In genomic region chr19:21519488-21519887, GRCh38 we compare ENCODE assay signal across 1 cellular context.
TF ChIP-seq lines count a peak whose summit lies in the region.

No MANE protein-coding gene starts in this region.

TF ChIP-seq in HEK293, 187 proteins besides CTCF, POLR2A, EP300 and RAD21 (continued from another document):
- TF ChIP-seq ZNF518A (tag by site-specific recombination; conservative IDR thresholded peaks at IDR 0.05; ENCODE audit: low read depth) (no peak), ZNF354C (tag by site-specific recombination; IDR thresholded peaks at IDR 0.05; ENCODE audit: borderline replicate concordance, low read depth) (no peak)
TF ChIP-seq in HEK293: peak in this region for 7.
